Comparison of ENCODE assay signal across 1 cellular context in the genomic region with DNA sequence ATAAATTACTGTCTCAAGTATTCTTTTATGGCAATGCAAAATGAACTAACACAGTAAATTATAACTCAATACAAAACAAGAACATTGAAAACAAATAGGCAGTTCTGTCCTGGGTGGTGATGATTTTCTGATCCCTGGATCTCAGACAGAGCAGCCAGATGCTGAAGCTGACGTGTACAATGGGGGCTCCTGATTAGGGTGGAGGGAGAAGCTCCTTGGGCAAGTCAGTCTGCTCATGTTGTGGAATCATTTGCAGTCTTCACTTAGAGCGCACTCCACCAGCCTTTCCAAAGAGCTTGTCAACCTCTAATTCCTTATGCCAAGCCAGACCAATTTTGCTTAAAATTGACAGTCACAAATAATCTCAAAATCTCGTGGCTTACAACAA.
TF ChIP-seq lines count a peak whose summit lies in the region.

No MANE protein-coding gene starts in this region.

TF ChIP-seq in K562, 482 proteins besides CTCF, POLR2A, EP300 and RAD21:
- TF ChIP-seq EHMT2 (IDR thresholded peaks at IDR 0.05) (no peak), ZNF354B (CRISPR knock-in tag; IDR thresholded peaks at IDR 0.05) (no peak), HSF4 (CRISPR knock-in tag; IDR thresholded peaks at IDR 0.05; ENCODE audit: borderline replicate concordance) (no peak), STAT5A (IDR thresholded peaks at IDR 0.05; ENCODE audit: borderline replicate concordance, low read length) (no peak), ZNF398 (CRISPR knock-in tag; IDR thresholded peaks at IDR 0.05) (no peak), STAT5B (CRISPR knock-in tag; IDR thresholded peaks at IDR 0.05) (no peak), ETS1 (conservative IDR thresholded peaks at IDR 0.05; ENCODE audit: control insufficient read depth, low read depth, low read length) (no peak)
- TF ChIP-seq, protein P1, sequence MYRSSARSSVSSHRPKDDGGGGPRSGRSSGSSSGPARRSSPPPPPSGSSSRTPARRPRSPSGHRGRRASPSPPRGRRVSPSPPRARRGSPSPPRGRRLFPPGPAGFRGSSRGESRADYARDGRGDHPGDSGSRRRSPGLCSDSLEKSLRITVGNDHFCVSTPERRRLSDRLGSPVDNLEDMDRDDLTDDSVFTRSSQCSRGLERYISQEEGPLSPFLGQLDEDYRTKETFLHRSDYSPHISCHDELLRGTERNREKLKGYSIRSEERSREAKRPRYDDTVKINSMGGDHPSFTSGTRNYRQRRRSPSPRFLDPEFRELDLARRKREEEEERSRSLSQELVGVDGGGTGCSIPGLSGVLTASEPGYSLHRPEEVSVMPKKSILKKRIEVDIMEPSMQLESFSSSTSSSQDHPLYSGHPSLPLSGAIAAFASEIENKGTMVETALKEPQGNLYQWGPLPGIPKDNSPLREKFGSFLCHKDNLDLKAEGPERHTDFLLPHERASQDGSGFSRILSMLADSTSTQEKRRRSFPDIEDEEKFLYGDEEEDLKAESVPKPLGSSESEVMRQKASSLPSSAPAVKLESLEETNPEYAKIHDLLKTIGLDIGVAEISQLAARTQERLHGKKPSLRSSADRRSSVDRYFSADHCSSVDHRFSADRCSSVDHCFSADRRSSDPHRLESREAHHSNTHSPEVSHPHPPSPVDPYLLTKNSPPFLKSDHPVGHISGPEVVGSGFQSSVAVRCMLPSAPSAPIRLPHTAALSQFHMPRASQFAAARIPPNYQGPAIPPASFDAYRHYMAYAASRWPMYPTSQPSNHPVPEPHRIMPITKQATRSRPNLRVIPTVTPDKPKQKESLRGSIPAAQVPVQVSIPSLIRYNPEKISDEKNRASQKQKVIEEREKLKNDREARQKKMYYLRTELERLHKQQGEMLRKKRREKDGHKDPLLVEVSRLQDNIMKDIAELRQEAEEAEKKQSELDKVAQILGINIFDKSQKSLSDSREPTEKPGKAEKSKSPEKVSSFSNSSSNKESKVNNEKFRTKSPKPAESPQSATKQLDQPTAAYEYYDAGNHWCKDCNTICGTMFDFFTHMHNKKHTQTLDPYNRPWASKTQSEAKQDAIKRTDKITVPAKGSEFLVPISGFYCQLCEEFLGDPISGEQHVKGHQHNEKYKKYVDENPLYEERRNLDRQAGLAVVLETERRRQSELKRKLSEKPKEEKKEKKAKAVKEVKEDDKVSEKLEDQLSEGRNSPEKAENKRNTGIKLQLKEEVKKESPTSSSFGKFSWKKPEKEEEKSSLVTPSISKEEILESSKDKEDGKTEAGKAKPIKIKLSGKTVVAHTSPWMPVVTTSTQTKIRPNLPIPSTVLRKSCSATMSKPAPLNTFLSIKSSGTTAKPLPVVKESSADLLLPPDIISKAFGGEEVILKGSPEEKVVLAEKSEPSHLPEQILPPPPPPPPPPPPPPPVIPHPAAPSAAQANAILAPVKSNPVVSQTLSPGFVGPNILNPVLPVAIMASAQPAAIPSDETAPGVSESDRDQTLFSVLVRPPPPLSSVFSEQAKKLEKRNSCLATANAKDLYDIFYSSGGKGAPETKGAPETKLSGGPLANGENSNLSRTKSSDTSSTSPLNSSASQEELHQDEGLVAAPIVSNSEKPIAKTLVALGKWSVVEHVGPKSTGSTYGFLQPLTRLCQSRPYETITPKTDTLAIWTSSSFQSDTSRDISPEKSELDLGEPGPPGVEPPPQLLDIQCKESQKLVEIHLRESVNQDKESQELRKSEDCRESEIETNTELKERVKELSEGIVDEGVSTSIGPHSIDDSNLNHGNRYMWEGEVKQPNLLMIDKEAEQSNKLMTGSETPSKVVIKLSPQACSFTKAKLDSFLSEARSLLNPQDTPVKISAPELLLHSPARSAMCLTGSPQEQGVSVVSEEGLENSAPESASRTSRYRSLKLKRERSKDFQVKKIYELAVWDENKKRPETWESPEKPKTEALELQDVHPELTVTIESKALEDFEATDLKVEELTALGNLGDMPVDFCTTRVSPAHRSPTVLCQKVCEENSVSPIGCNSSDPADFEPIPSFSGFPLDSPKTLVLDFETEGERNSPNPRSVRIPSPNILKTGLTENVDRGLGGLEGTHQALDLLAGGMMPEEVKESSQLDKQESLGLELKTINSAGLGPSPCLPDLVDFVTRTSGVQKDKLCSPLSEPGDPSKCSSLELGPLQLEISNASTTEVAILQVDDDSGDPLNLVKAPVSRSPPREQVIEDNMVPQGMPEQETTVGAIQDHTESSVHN (IDR thresholded peaks at IDR 0.05; ENCODE audit: borderline replicate concordance in 1 of 2, low read depth in 1 of 2): no peak
